In genomic region chrX:154018518-154019060, GRCh38 we compare ENCODE assay signal across 8 cellular contexts. TPM values are rescaled to one million over a fixed set of nuclear protein-coding genes. Genes with fewer than 3 reads are reported as not detected.
DNase-seq lines count a peak whose midpoint lies in the region; ATAC-seq, FAIRE-seq and TF ChIP-seq lines count a peak whose summit lies in the region.

No MANE protein-coding gene starts in this region.

- H3K9me3 ChIP-seq in DND-41 (ENCODE audit: insufficient read depth, low read length, severe bottlenecking) (no peaks in the 10 kb centered on the region), PC-3 (ENCODE audit: low read length) (no peaks in the 10 kb centered on the region), endocrine pancreas (ENCODE audit: control insufficient read depth, low read length) (no peaks in the 10 kb centered on the region), pancreas (no peaks in the 10 kb centered on the region)

- H3K9ac ChIP-seq in DND-41 (ENCODE audit: low read depth, low read length) (peak overlapping the region; percentile 94), PC-3 (ENCODE audit: low read length) (peak overlapping the region; percentile 95), endocrine pancreas (ENCODE audit: control insufficient read depth, insufficient read depth, low read length) (peak overlapping the region; percentile 77)

- H3K27ac ChIP-seq in DND-41 (ENCODE audit: low read length) (peak overlapping the region; percentile 90), PC-3 (ENCODE audit: low read length) (peak overlapping the region; percentile 48), pancreas (peak overlapping the region in 3 of 4 donors; percentile 42 to 63 (median 48))

- H3K36me3 ChIP-seq in DND-41 (ENCODE audit: insufficient read depth, low read length) (peaks cover 43% of the 10 kb centered on the region), PC-3 (ENCODE audit: low read depth, low read length) (peaks cover 18% of the 10 kb centered on the region), endocrine pancreas (ENCODE audit: control insufficient read depth, insufficient read depth, low read length) (no peaks in the 10 kb centered on the region), pancreas (no peaks in the 10 kb centered on the region)

- intact Hi-C loops in PC-3 (cut with micrococcal nuclease) = no loop called here
- intact Hi-C loops in pancreas (cut with DNase I) = no loop called here

- H2AFZ ChIP-seq in DND-41 (ENCODE audit: low read depth, low read length) (peak overlapping the region; percentile 81), PC-3 (ENCODE audit: low read length) (no peak overlapping the region)

- H4K20me1 ChIP-seq in DND-41 (ENCODE audit: insufficient read depth, low read length) = no peaks in the 10 kb centered on the region
- no peaks in the 10 kb centered on the region for H4K20me1 ChIP-seq in PC-3 (ENCODE audit: low read length)

- CTCF ChIA-PET in PC-3 (lab: Charles Lee) = no interaction called here

- peak; percentile 2; the same call in 1 of the 3 replicates for ATAC-seq in DND-41 (ENCODE audit: insufficient read depth, low read depth)
- ATAC-seq in PC-3 = no peak
- ATAC-seq in pancreas = no peak
- ATAC-seq in HG02610 (IDR thresholded peaks at IDR 0.05; ENCODE audit: unreplicated experiment) = no peak
- ATAC-seq in HG02588 (IDR thresholded peaks at IDR 0.05; ENCODE audit: unreplicated experiment) = no peak
- no peak for ATAC-seq in GM18505 (IDR thresholded peaks at IDR 0.05; ENCODE audit: unreplicated experiment)

- no peaks in the 10 kb centered on the region for H3K27me3 ChIP-seq in DND-41 (ENCODE audit: insufficient read depth, low read length, poor library complexity)
- no peaks in the 10 kb centered on the region for H3K27me3 ChIP-seq in PC-3 (ENCODE audit: low read length)
- H3K27me3 ChIP-seq in endocrine pancreas (ENCODE audit: control insufficient read depth, insufficient read depth, low read length) = no peaks in the 10 kb centered on the region
- peaks cover 0 to 4% (median 0%) of the 10 kb centered on the region in 4 donors for H3K27me3 ChIP-seq in pancreas

- TSS peak; percentile 43 for BruUV-seq in PC-3 (replicated peaks; lab: Mats Ljungman, UMichigan)

- FAIRE-seq in pancreas (lab: Jason Lieb, UNC) = no peak

- POLR2A ChIA-PET in PC-3 (lab: Charles Lee; ENCODE audit: unreplicated experiment) = no interaction called here

- no peak for TF ChIP-seq CTCF in DND-41 (IDR thresholded peaks at IDR 0.05; ENCODE audit: borderline replicate concordance, extremely low read depth, low read length, poor library complexity, severe bottlenecking)
- no peak for TF ChIP-seq CTCF in PC-3 (conservative IDR thresholded peaks at IDR 0.05; ENCODE audit: low read depth, low read length)
- no peak for TF ChIP-seq CTCF in pancreas (IDR thresholded peaks at IDR 0.05)

- whole genome bisulfite sequencing in pancreas, 2 donors = 72 to 73% methylated on average over 15 of the region's 15 CpGs

- DNase-seq in DND-41 (peak; percentile 23), PC-3 (no peak), pancreas (peak in 1 of 6 donors; percentile 38)
- DNase-seq in stimulated activated CD4-positive, alpha-beta T cell treated with anti-CD3 and anti-CD28 coated beads, Interleukin-15, amount 100 ng/mL, for 24 hours = no peak

- TF ChIP-seq POLR2A in GM18505 (IDR thresholded peaks at IDR 0.05; ENCODE audit: borderline replicate concordance, extremely low read depth, insufficient read depth, insufficient read length) = no peak

- H3K79me2 ChIP-seq in DND-41 (ENCODE audit: insufficient read depth, low read length) (peaks cover 47% of the 10 kb centered on the region), PC-3 (ENCODE audit: low read length) (peaks cover 51% of the 10 kb centered on the region)

- no peaks in the 10 kb centered on the region for H3F3A ChIP-seq in PC-3 (ENCODE audit: low read length, unreplicated experiment)

- peaks cover 31% of the 10 kb centered on the region for H3K4me1 ChIP-seq in DND-41 (ENCODE audit: insufficient read depth, low read length)
- H3K4me1 ChIP-seq in PC-3 (ENCODE audit: insufficient read depth, low read length) = peaks cover 24% of the 10 kb centered on the region
- H3K4me1 ChIP-seq in endocrine pancreas (ENCODE audit: control insufficient read depth, insufficient read depth, low read length) = no peaks in the 10 kb centered on the region
- no peaks in the 10 kb centered on the region for H3K4me1 ChIP-seq in pancreas

- H3K4me3 ChIP-seq in DND-41 (ENCODE audit: low read depth in 1 of 2, low read length in 2 of 2) = peak overlapping the region; percentile 71 to 86
- peak overlapping the region; percentile 97 for H3K4me3 ChIP-seq in PC-3 (ENCODE audit: low read length)
- H3K4me3 ChIP-seq in endocrine pancreas (ENCODE audit: control insufficient read depth, insufficient read depth, low read length) = no peak overlapping the region
- peak overlapping the region; percentile 27 to 68 (median 43) for H3K4me3 ChIP-seq in pancreas

- no peaks in the 10 kb centered on the region for H3K9me2 ChIP-seq in PC-3 (replicated peaks; ENCODE audit: low read length)

- H3K4me2 ChIP-seq in DND-41 (ENCODE audit: insufficient read depth, low read length) (peak overlapping the region; percentile 92), PC-3 (ENCODE audit: low read length) (peak overlapping the region; percentile 100)

RNA-seq across cellular contexts. Expression of gene IRAK1, which starts 1.1 kb away (rescaled TPM):
- total RNA-seq in PC-3 (2014; rRNA removed) (366 and 427 TPM in 2 replicates), pancreas (100 to 1,000 TPM in 1 of 6 donors, 10 to 100 TPM in 5; 44.5 to 103 (median 64.6) TPM)
- 10 to 100 TPM; 35.8 to 48.9 TPM for polyA plus RNA-seq in pancreas

RNA-seq across cellular contexts. Expression of gene TMEM187, which starts 46.0 kb away (rescaled TPM):
- total RNA-seq in PC-3 (2014; rRNA removed) (10.6 and 12.4 TPM in 2 replicates), pancreas (10 to 100 TPM in 2 of 6 donors, 1 to 10 TPM in 4; 5.7 to 12.4 (median 9.1) TPM)
- 1 to 10 TPM; 5.2 to 7.8 TPM for polyA plus RNA-seq in pancreas

RNA-seq across cellular contexts. Expression of gene HCFC1, which starts 47.0 kb away (rescaled TPM):
- 66.9 and 94.0 TPM in 2 replicates for total RNA-seq in PC-3 (2014; rRNA removed)
- total RNA-seq in pancreas = 10 to 100 TPM; 10.4 to 28.4 (median 17.0) TPM
- polyA plus RNA-seq in pancreas = 10 to 100 TPM; 15.7 to 17.1 TPM
